8 cellular contexts compared by ENCODE assay signal in the genomic region with DNA sequence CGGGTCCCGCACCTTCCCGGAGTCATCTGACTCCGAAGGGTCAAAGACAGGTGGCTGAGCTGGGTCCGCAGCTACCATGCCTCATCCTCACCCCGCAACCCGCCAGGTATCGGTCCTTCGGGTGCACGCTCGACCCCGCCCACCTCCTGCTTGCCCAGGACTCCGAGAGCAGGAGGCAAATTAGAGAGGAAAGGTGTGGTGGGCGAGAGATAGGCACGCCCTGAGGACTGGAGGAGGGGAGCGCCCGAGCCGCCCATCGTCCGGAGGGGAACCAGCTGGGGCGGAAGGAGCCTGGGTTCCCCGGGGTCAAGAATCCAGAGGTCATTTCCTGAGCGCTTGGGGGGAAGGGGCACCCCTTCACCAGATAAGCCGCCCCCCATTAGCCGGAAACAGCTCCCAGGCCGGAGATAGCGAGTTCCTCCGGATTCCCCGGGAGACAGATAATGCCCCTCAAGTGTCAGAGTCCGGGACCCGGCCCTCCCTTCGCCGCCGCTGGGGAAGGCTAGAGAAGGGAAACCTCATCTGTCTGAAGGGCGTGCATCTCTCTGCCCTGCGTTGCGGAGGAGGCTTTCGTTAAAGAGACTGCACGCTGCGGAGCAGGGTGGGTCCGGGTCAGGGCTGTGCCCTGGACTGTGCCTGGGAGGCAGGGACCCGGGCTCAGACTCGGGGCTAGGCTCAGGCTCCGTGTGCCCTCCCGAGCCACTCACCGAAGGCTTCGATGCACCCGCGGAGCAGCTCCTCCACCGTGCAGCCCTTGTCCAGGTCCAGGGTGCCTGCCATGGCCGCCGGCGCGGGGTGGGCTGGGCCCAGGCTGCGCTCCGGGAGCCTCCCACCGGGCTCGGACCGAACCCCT. TPM values are rescaled to one million over a fixed set of nuclear protein-coding genes. Genes with fewer than 3 reads are reported as not detected.
DNase-seq lines count a peak whose midpoint lies in the region; ATAC-seq, FAIRE-seq and TF ChIP-seq lines count a peak whose summit lies in the region.

No MANE protein-coding gene starts in this region.

- no TSS peak for BruUV-seq in GM12878 (replicated peaks; lab: Mats Ljungman, UMichigan)

- H3K4me3 ChIP-seq in HUES64 (ENCODE audit: low read length), result peak overlapping the region; percentile 70
- H3K4me3 ChIP-seq in GM12878, result peak overlapping the region; percentile 35
- peak overlapping the region; percentile 43 to 59 for H3K4me3 ChIP-seq in left lung
- H3K4me3 ChIP-seq in thyroid gland (replicated peaks in 1 of 3), result peak overlapping the region in 1 of 3 donors; percentile 40

- 5% methylated on average over 59 of the region's 59 CpGs for WGBS in HUES64
- 4% methylated on average over 59 of the region's 59 CpGs for WGBS in GM12878 (ENCODE audit: insufficient coverage, insufficient replicate concordance, low lambda C conversion rate, missing lambda C conversion rate)
- WGBS in thyroid gland, 2 donors, result 11 to 22% methylated on average over 25 to 39 of the region's 59 CpGs

- peaks cover 16% of the 10 kb centered on the region; the same call in 1 of the 2 replicates for H3K4me1 ChIP-seq in HUES64 (ENCODE audit: insufficient read depth, low read length)
- peaks cover 29% of the 10 kb centered on the region for H3K4me1 ChIP-seq in GM12878 (ENCODE audit: control insufficient read depth, insufficient read depth, low read length)
- peaks cover 27 to 53% of the 10 kb centered on the region in 2 donors for H3K4me1 ChIP-seq in left lung
- peaks cover 29 to 52% of the 10 kb centered on the region in 2 donors for H3K4me1 ChIP-seq in thyroid gland

- DNase-seq in EL, result peak; percentile 34
- no peak for DNase-seq in GM12878 (ENCODE audit: low read depth, low spot score)
- DNase-seq in left lung, result peak in 1 of 2 donors; percentile 85
- no peak for DNase-seq in thyroid gland
- no peak for DNase-seq in epidermal melanocyte (ENCODE audit: insufficient read length, low spot score)

- H4K20me1 ChIP-seq in GM12878 (ENCODE audit: control insufficient read depth, insufficient read depth), result no peaks in the 10 kb centered on the region

- H3K9me3 ChIP-seq in HUES64 (ENCODE audit: insufficient read depth, low read depth, low read length), result no peaks in the 10 kb centered on the region
- no peaks in the 10 kb centered on the region for H3K9me3 ChIP-seq in GM12878 (replicated peaks; ENCODE audit: control insufficient read depth, insufficient read depth, low read length)
- no peaks in the 10 kb centered on the region for H3K9me3 ChIP-seq in left lung
- H3K9me3 ChIP-seq in thyroid gland, result no peaks in the 10 kb centered on the region

- CTCF ChIA-PET in GM12878 (lab: Yijun Ruan, JAX), result interaction anchor here (0.5 to 9.7 kb wide), 14 partner anchors 8 to 293 kb away, joined by 3 to 86 read pairs (median 4); partner anchors contain the start of gene PPP2R5B

- TF ChIP-seq CTCF in GM12878 (IDR thresholded peaks at IDR 0.05 in 2 of 3, conservative IDR thresholded peaks at IDR 0.05 in 1 of 3; ENCODE audit: control insufficient read depth in 2 of 3, extremely low read depth in 1 of 3, insufficient read depth in 1 of 3, low read depth in 3 of 3, low read length in 3 of 3), result no peak
- TF ChIP-seq CTCF in left lung (IDR thresholded peaks at IDR 0.05), result no peak
- TF ChIP-seq CTCF in thyroid gland (IDR thresholded peaks at IDR 0.05), result no peak

- peak; percentile 15 for ATAC-seq in GM12878
- ATAC-seq in left lung, result peak; percentile 4
- ATAC-seq in GM21723 (IDR thresholded peaks at IDR 0.05; ENCODE audit: unreplicated experiment), result no peak
- no peak for ATAC-seq in GM18868 (IDR thresholded peaks at IDR 0.05; ENCODE audit: unreplicated experiment)

- H3K9ac ChIP-seq in HUES64 (ENCODE audit: low read depth, low read length) (no peak overlapping the region), GM12878 (ENCODE audit: control insufficient read depth, insufficient read depth, low read length) (peak overlapping the region; percentile 7; the same call in 1 of the 2 replicates)

- intact Hi-C loops in GM12878 (cut with micrococcal nuclease; ENCODE audit: unreplicated experiment), result loop anchor here (2.0 kb wide), 3 partner anchors 24 to 294 kb away; no protein-coding TSS in a partner anchor
- intact Hi-C loops in left lung (cut with DNase I), result no loop called here
- intact Hi-C loops in thyroid gland (cut with DNase I), result no loop called here

- H3K27ac ChIP-seq in HUES64 (ENCODE audit: low read depth, low read length) (no peak overlapping the region), GM12878 (ENCODE audit: control insufficient read depth, insufficient read depth) (no peak overlapping the region), left lung (peak overlapping the region in 1 of 2 donors; percentile 99), thyroid gland (peak overlapping the region in 2 of 3 donors; percentile 57 to 60)

- TF ChIP-seq EP300 in GM12878 (IDR thresholded peaks at IDR 0.05; ENCODE audit: borderline replicate concordance in 1 of 2, control insufficient read depth in 1 of 2, low read depth in 2 of 2, low read length in 2 of 2), result no peak

- H3K27me3 ChIP-seq in HUES64 (ENCODE audit: insufficient read depth, low read length) (peaks cover 54% of the 10 kb centered on the region), GM12878 (replicated peaks in 1 of 2; ENCODE audit: control insufficient read depth in 2 of 2, insufficient read depth in 2 of 2, low read length in 1 of 2) (peaks cover 0 to 5% of the 10 kb centered on the region in 2 experiments; a peak in 3 of 4 replicates), left lung (peaks cover 5 to 60% of the 10 kb centered on the region in 2 donors), thyroid gland (peaks cover 27% of the 10 kb centered on the region)

- no peaks in the 10 kb centered on the region for H3K79me2 ChIP-seq in GM12878 (ENCODE audit: control insufficient read depth, insufficient read depth, low read length)

- SMC1A ChIA-PET in GM12878 (lab: Charles Lee; ENCODE audit: uncharacterized antibody, unreplicated experiment), result interaction anchor here (1.0 to 3.2 kb wide), 3 partner anchors 9 to 53 kb away, joined by 3 to 15 read pairs (median 3); no protein-coding TSS in a partner anchor

- peak overlapping the region; percentile 92 for H3K4me2 ChIP-seq in GM12878 (ENCODE audit: control insufficient read depth, insufficient read depth)

- FAIRE-seq in GM12878 (lab: Jason Lieb, UNC), result no peak

- in situ Hi-C loops in GM12878 (cut with MboI), result no loop called here

- POLR2A ChIA-PET in GM12878 (lab: Charles Lee), result interaction anchor here (0.6 kb wide), 2 partner anchors 29 to 316 kb away, joined by 3 read pairs; no protein-coding TSS in a partner anchor

- TF ChIP-seq RAD21 in GM12878 (IDR thresholded peaks at IDR 0.05; ENCODE audit: insufficient read depth, low read depth, low read length), result no peak

- H2AFZ ChIP-seq in GM12878 (ENCODE audit: control insufficient read depth, low read depth, low read length), result peak overlapping the region; percentile 55

- H3K36me3 ChIP-seq in HUES64 (ENCODE audit: insufficient read depth, low read length) (no peaks in the 10 kb centered on the region), GM12878 (ENCODE audit: control insufficient read depth in 2 of 2, insufficient read depth in 2 of 2, low read length in 1 of 2) (no peaks in the 10 kb centered on the region), left lung (peaks cover 0 to 29% of the 10 kb centered on the region in 2 donors), thyroid gland (no peaks in the 10 kb centered on the region)

- RAD21 ChIA-PET in GM12878 (lab: Charles Lee; ENCODE audit: unreplicated experiment), result interaction anchor here (0.7 to 3.6 kb wide), 6 partner anchors 17 to 56 kb away, joined by 3 to 21 read pairs (median 3); no protein-coding TSS in a partner anchor

- TF ChIP-seq POLR2A in GM12878 (IDR thresholded peaks at IDR 0.05; ENCODE audit: low read depth, low read length), result no peak
- TF ChIP-seq POLR2A in thyroid gland (IDR thresholded peaks at IDR 0.05), result no peak

RNA-seq across cellular contexts. Expression of gene RASGRP2, which starts 1.6 kb away (rescaled TPM):
- polyA plus RNA-seq in HUES64 (2013, experiment 1 of 2), result 17.1 TPM
- polyA plus RNA-seq in HUES64 (2013, experiment 2 of 2), result 13.6 TPM
- 17.4 and 18.5 TPM in 2 replicates for total RNA-seq in GM12878 (2013; cell fraction: nucleolus; rRNA removed)
- total RNA-seq in GM12878 (2014; rRNA removed) (5.5 and 6.8 TPM in 2 replicates), GM12878 (2014; rRNA removed; fragmentation: Illumina TruSeq; extraction: Trizol) (1.7 and 3.0 TPM in 2 replicates), GM12878 (2021) (8.3 and 9.0 TPM in 2 replicates), left lung (10 to 100 TPM; 10.8 to 35.3 TPM), thyroid gland (1 to 10 TPM; 2.8 to 8.9 (median 6.6) TPM)
- 4.3 TPM for polyA plus RNA-seq in GM12878 (2011; ENCODE audit: low read depth)
- polyA plus RNA-seq in GM12878 (2011; rRNA removed) (3.0 and 6.2 TPM in 2 replicates), GM12878 (2014; fragmentation: Illumina TruSeq; extraction: Trizol) (2.6 and 2.7 TPM in 2 replicates), GM12878 (2014; fragmentation: Nextera tagmentation; extraction: Ambion mirVana) (under 1 TPM; 0.26 to 0.66 TPM), GM12878 (2014; rRNA removed) (7.0 and 11.2 TPM in 2 replicates), GM12878 (2016; fragmentation: Nextera tagmentation; extraction: Ambion mirVana) (1 to 10 TPM; 4.5 to 6.4 TPM)
- 6.3 and 8.3 TPM in 2 replicates for polyA plus RNA-seq in GM12878 (2011; cell fraction: cytosol; rRNA removed)
- 39.4 and 45.3 TPM in 2 replicates for polyA plus RNA-seq in GM12878 (2011; cell fraction: nucleus; rRNA removed)
- polyA plus RNA-seq in GM12878 (2012), result 7.1 and 14.4 TPM in 2 replicates
- polyA minus RNA-seq in GM12878 (2011; rRNA and poly(A)+ RNA removed), result 2.6 and 3.7 TPM in 2 replicates
- polyA minus RNA-seq in GM12878 (2011; cell fraction: cytosol; rRNA and poly(A)+ RNA removed), result 2.1 and 3.2 TPM in 2 replicates
- 5.0 and 6.9 TPM in 2 replicates for polyA minus RNA-seq in GM12878 (2011; cell fraction: nucleus; rRNA and poly(A)+ RNA removed)

RNA-seq across cellular contexts. Expression of gene PYGM, which starts 17.5 kb away (rescaled TPM):
- 2.8 TPM for polyA plus RNA-seq in HUES64 (2013, experiment 1 of 2)
- polyA plus RNA-seq in HUES64 (2013, experiment 2 of 2), result 2.5 TPM
- 2.2 and 3.1 TPM in 2 replicates for total RNA-seq in GM12878 (2013; cell fraction: nucleolus; rRNA removed)
- total RNA-seq in GM12878 (2014; rRNA removed) (0.27 and 0.34 TPM in 2 replicates), GM12878 (2014; rRNA removed; fragmentation: Illumina TruSeq; extraction: Trizol) (0.23 and 0.27 TPM in 2 replicates), GM12878 (2021) (0.28 and 0.35 TPM in 2 replicates), left lung (1 to 10 TPM; 1.3 to 3.7 TPM), thyroid gland (10 to 100 TPM in 1 of 4 donors, 1 to 10 TPM in 3; 4.3 to 14.8 (median 6.7) TPM)
- 0.42 TPM for polyA plus RNA-seq in GM12878 (2011; ENCODE audit: low read depth)
- polyA plus RNA-seq in GM12878 (2011; rRNA removed) (0.32 and 0.33 TPM in 2 replicates), GM12878 (2014; fragmentation: Illumina TruSeq; extraction: Trizol) (0.19 TPM in 1 of 2 replicates, not detected in the other), GM12878 (2014; fragmentation: Nextera tagmentation; extraction: Ambion mirVana) (under 1 TPM; 0.04 to 0.08 TPM), GM12878 (2014; rRNA removed) (0.61 and 3.7 TPM in 2 replicates), GM12878 (2016; fragmentation: Nextera tagmentation; extraction: Ambion mirVana) (under 1 TPM in 1 of 2 experiments, not detected in 1; 0.04 TPM)
- polyA plus RNA-seq in GM12878 (2011; cell fraction: cytosol; rRNA removed), result 0.19 and 0.20 TPM in 2 replicates
- 1.1 and 1.4 TPM in 2 replicates for polyA plus RNA-seq in GM12878 (2011; cell fraction: nucleus; rRNA removed)
- polyA plus RNA-seq in GM12878 (2012), result 0.80 and 0.88 TPM in 2 replicates
- polyA minus RNA-seq in GM12878 (2011; rRNA and poly(A)+ RNA removed), result 0.72 and 0.95 TPM in 2 replicates
- not detected in 2 replicates for polyA minus RNA-seq in GM12878 (2011; cell fraction: cytosol; rRNA and poly(A)+ RNA removed)
- 0.48 and 2.0 TPM in 2 replicates for polyA minus RNA-seq in GM12878 (2011; cell fraction: nucleus; rRNA and poly(A)+ RNA removed)

RNA-seq across cellular contexts. Expression of gene NRXN2, which starts 19.3 kb away (rescaled TPM):
- polyA plus RNA-seq in HUES64 (2013, experiment 1 of 2), result 6.2 TPM
- polyA plus RNA-seq in HUES64 (2013, experiment 2 of 2), result 8.9 TPM
- 1.8 and 2.7 TPM in 2 replicates for total RNA-seq in GM12878 (2013; cell fraction: nucleolus; rRNA removed)
- 0.06 TPM in 1 of 2 replicates, not detected in the other for total RNA-seq in GM12878 (2014; rRNA removed)
- 0.18 and 0.22 TPM in 2 replicates for total RNA-seq in GM12878 (2014; rRNA removed; fragmentation: Illumina TruSeq; extraction: Trizol)
- 0.29 and 0.74 TPM in 2 replicates for total RNA-seq in GM12878 (2021)
- not detected for polyA plus RNA-seq in GM12878 (2011; ENCODE audit: low read depth)
- 1.1 and 1.4 TPM in 2 replicates for polyA plus RNA-seq in GM12878 (2011; rRNA removed)
- polyA plus RNA-seq in GM12878 (2011; cell fraction: cytosol; rRNA removed), result 2.2 and 2.7 TPM in 2 replicates
- 8.3 and 17.7 TPM in 2 replicates for polyA plus RNA-seq in GM12878 (2011; cell fraction: nucleus; rRNA removed)
- 0.11 and 0.32 TPM in 2 replicates for polyA plus RNA-seq in GM12878 (2012)
- polyA plus RNA-seq in GM12878 (2014; fragmentation: Illumina TruSeq; extraction: Trizol), result 0.09 TPM in 1 of 2 replicates, not detected in the other
- polyA plus RNA-seq in GM12878 (2014; fragmentation: Nextera tagmentation; extraction: Ambion mirVana), result under 1 TPM; 0.03 to 0.07 TPM
- polyA plus RNA-seq in GM12878 (2014; rRNA removed), result 0.08 and 0.28 TPM in 2 replicates
- polyA plus RNA-seq in GM12878 (2016; fragmentation: Nextera tagmentation; extraction: Ambion mirVana), result under 1 TPM; 0.24 to 0.52 TPM
- polyA minus RNA-seq in GM12878 (2011; rRNA and poly(A)+ RNA removed), result 11.6 and 16.6 TPM in 2 replicates
- 9.4 and 11.8 TPM in 2 replicates for polyA minus RNA-seq in GM12878 (2011; cell fraction: cytosol; rRNA and poly(A)+ RNA removed)
- polyA minus RNA-seq in GM12878 (2011; cell fraction: nucleus; rRNA and poly(A)+ RNA removed), result 5.4 and 16.4 TPM in 2 replicates
- total RNA-seq in left lung, result 1 to 10 TPM; 3.5 to 7.9 TPM
- 10 to 100 TPM in 1 of 4 donors, 1 to 10 TPM in 3; 2.0 to 12.3 (median 4.8) TPM for total RNA-seq in thyroid gland

RNA-seq across cellular contexts. Expression of gene SF1, which starts 36.0 kb away (rescaled TPM):
- polyA plus RNA-seq in HUES64 (2013, experiment 1 of 2), result 208 TPM
- 212 TPM for polyA plus RNA-seq in HUES64 (2013, experiment 2 of 2)
- total RNA-seq in GM12878 (2013; cell fraction: nucleolus; rRNA removed), result 483 and 541 TPM in 2 replicates
- total RNA-seq in GM12878 (2014; rRNA removed), result 88.2 and 111 TPM in 2 replicates
- total RNA-seq in GM12878 (2014; rRNA removed; fragmentation: Illumina TruSeq; extraction: Trizol), result 76.0 and 84.4 TPM in 2 replicates
- 327 and 337 TPM in 2 replicates for total RNA-seq in GM12878 (2021)
- 194 TPM for polyA plus RNA-seq in GM12878 (2011; ENCODE audit: low read depth)
- polyA plus RNA-seq in GM12878 (2011; rRNA removed), result 82.5 and 84.8 TPM in 2 replicates
- polyA plus RNA-seq in GM12878 (2011; cell fraction: cytosol; rRNA removed), result 66.7 and 83.7 TPM in 2 replicates
- 212 and 291 TPM in 2 replicates for polyA plus RNA-seq in GM12878 (2011; cell fraction: nucleus; rRNA removed)
- 178 and 252 TPM in 2 replicates for polyA plus RNA-seq in GM12878 (2012)
- polyA plus RNA-seq in GM12878 (2014; fragmentation: Illumina TruSeq; extraction: Trizol), result 216 and 280 TPM in 2 replicates
- 10 to 100 TPM; 13.6 to 29.6 TPM for polyA plus RNA-seq in GM12878 (2014; fragmentation: Nextera tagmentation; extraction: Ambion mirVana)
- polyA plus RNA-seq in GM12878 (2014; rRNA removed), result 155 and 172 TPM in 2 replicates
- polyA plus RNA-seq in GM12878 (2016; fragmentation: Nextera tagmentation; extraction: Ambion mirVana), result 100 to 1,000 TPM in 1 of 2 experiments, 10 to 100 TPM in 1; 97.4 to 109 TPM
- polyA minus RNA-seq in GM12878 (2011; rRNA and poly(A)+ RNA removed), result 79.1 and 94.2 TPM in 2 replicates
- 53.6 and 66.4 TPM in 2 replicates for polyA minus RNA-seq in GM12878 (2011; cell fraction: cytosol; rRNA and poly(A)+ RNA removed)
- polyA minus RNA-seq in GM12878 (2011; cell fraction: nucleus; rRNA and poly(A)+ RNA removed), result 124 and 191 TPM in 2 replicates
- total RNA-seq in left lung, result 100 to 1,000 TPM; 169 to 228 TPM
- 100 to 1,000 TPM; 171 to 419 (median 297) TPM for total RNA-seq in thyroid gland

Comparison
In these comparisons a context has a peak if more than half of its experiments do, and no peak if none do; other contexts are left out.
1. H3K27ac ChIP-seq: peak in thyroid gland (2 of 3); none in HUES64 (single experiment) and GM12878 (single experiment).
2. ATAC-seq: peak in GM12878 (single experiment) and left lung (single experiment); none in GM21723 (single experiment) and GM18868 (single experiment).